ENCODE assay signal across 26 cellular contexts in genomic region chr10:87634311-87634710, GRCh38. TPM values are rescaled to one million over a fixed set of nuclear protein-coding genes. Genes with fewer than 3 reads are reported as not detected.
DNase-seq lines count a peak whose midpoint lies in the region; ATAC-seq, FAIRE-seq and TF ChIP-seq lines count a peak whose summit lies in the region.
"Had no signal": no experiment of that assay in that cellular context is flagged by ENCODE, and none has a peak within 500 bp of the region (broad histone marks: within the 10 kb centered on the region; RNA-seq: fewer than 3 reads in every experiment).

No MANE protein-coding gene starts in this region.

- no peak overlapping the region for H3K27ac ChIP-seq in esophagus muscularis mucosa (replicated peaks in 1 of 4)
- H3K27ac ChIP-seq: 22Rv1, BLaER1, RWPE1 had no signal

- H3K36me3 ChIP-seq in esophagus muscularis mucosa: no peaks in the 10 kb centered on the region
- H3K36me3 ChIP-seq: BLaER1 had no signal

- no peak for TF ChIP-seq EP300 in esophagus muscularis mucosa (IDR thresholded peaks at IDR 0.05)

- H3K27ac Mint-ChIP-seq in activated naive CD4-positive, alpha-beta T cell treated with anti-CD3 and anti-CD28 coated beads, Interleukin-2, amount 10 ng/mL, durations not matched to agents 7 days and 5 days: peak overlapping the region; percentile 19
- H3K27ac Mint-ChIP-seq: CD4-positive, alpha-beta memory T cell had no signal

- no peaks in the 10 kb centered on the region for H3K9me3 Mint-ChIP-seq in activated naive CD4-positive, alpha-beta T cell treated with anti-CD3 and anti-CD28 coated beads, Interleukin-2, amount 10 ng/mL, durations not matched to agents 7 days and 5 days

- intact Hi-C loops in esophagus muscularis mucosa (cut with DNase I): no loop called here

- DNase-seq in activated naive CD4-positive, alpha-beta T cell treated with anti-CD3 and anti-CD28 coated beads, Interleukin-2, amount 10 ng/mL, durations not matched to agents 7 days and 5 days: no peak
- DNase-seq in activated naive CD4-positive, alpha-beta T cell (lab: John Stamatoyannopoulos, UW): no peak
- DNase-seq in RCC 7860 (ENCODE audit: low spot score) (peak; percentile 22), esophagus muscularis mucosa (ENCODE audit: extremely low spot score) (peak; percentile 78), retinal pigment epithelial cell (ENCODE audit: low read depth) (peak; percentile 21), NCI-H345 (lab: John Stamatoyannopoulos, UW) (no peak), GM19239 (ENCODE audit: insufficient read length, low spot score) (no peak)
- DNase-seq: ACHN; Caco-2; CD4-positive, alpha-beta memory T cell; DMS 273 treated with DMSO at 0.1 percent for 48 hours; DMS79 treated with DMSO at 0.1 percent for 48 hours; NCI-H1092; NCI-H1436 treated with DMSO at 0.1 percent for 48 hours; NCI-H2029; NCI-H226; NCI-H524 treated with DMSO at 0.1 percent for 48 hours; SHP77 treated with DMSO at 0.1 percent for 48 hours; SK-N-SH had no signal

- peaks cover 7% of the 10 kb centered on the region for H3K4me1 Mint-ChIP-seq in activated naive CD4-positive, alpha-beta T cell treated with anti-CD3 and anti-CD28 coated beads, Interleukin-2, amount 10 ng/mL, durations not matched to agents 7 days and 5 days

- H3K9me3 ChIP-seq in esophagus muscularis mucosa: no peaks in the 10 kb centered on the region
- H3K9me3 ChIP-seq: BLaER1, Caco-2, SK-N-SH had no signal

- no peaks in the 10 kb centered on the region for H3K27me3 ChIP-seq in esophagus muscularis mucosa
- H3K27me3 ChIP-seq: BLaER1 had no signal

- H3K4me1 ChIP-seq in esophagus muscularis mucosa: no peaks in the 10 kb centered on the region
- H3K4me1 ChIP-seq: BLaER1 had no signal

- no peak overlapping the region for H3K4me3 Mint-ChIP-seq in activated naive CD4-positive, alpha-beta T cell treated with anti-CD3 and anti-CD28 coated beads, Interleukin-2, amount 10 ng/mL, durations not matched to agents 7 days and 5 days
- H3K4me3 Mint-ChIP-seq: CD4-positive, alpha-beta memory T cell had no signal

- H3K36me3 Mint-ChIP-seq in activated naive CD4-positive, alpha-beta T cell treated with anti-CD3 and anti-CD28 coated beads, Interleukin-2, amount 10 ng/mL, durations not matched to agents 7 days and 5 days: no peaks in the 10 kb centered on the region

- H3K4me3 ChIP-seq in esophagus muscularis mucosa: no peak overlapping the region
- no peak overlapping the region for H3K4me3 ChIP-seq in retinal pigment epithelial cell (ENCODE audit: low read length)
- H3K4me3 ChIP-seq: BLaER1, K562 had no signal

- no peak for ATAC-seq in HG03108 (IDR thresholded peaks at IDR 0.05; ENCODE audit: unreplicated experiment)
- ATAC-seq: K562 had no signal

- no peak for TF ChIP-seq CTCF in esophagus muscularis mucosa (IDR thresholded peaks at IDR 0.05)
- no peak for TF ChIP-seq CTCF in retinal pigment epithelial cell (conservative IDR thresholded peaks at IDR 0.05; ENCODE audit: low read depth, low read length)

- 94% methylated on average over 2 of the region's 2 CpGs for WGBS in esophagus muscularis mucosa

- FAIRE-seq in RCC 7860 (lab: Jason Lieb, UNC) (no peak), GM19239 (lab: Jason Lieb, UNC) (no peak)
- FAIRE-seq: G401.6, GM12892, K562 had no signal

- TF ChIP-seq POLR2A in esophagus muscularis mucosa (IDR thresholded peaks at IDR 0.05; ENCODE audit: low read depth): no peak

- CTCF ChIA-PET in activated naive CD4-positive, alpha-beta T cell treated with anti-CD3 and anti-CD28 coated beads, Interleukin-2, amount 10 ng/mL, durations not matched to agents 7 days and 5 days (lab: Charles Lee): no interaction called here

- no peaks in the 10 kb centered on the region for H3K27me3 Mint-ChIP-seq in activated naive CD4-positive, alpha-beta T cell treated with anti-CD3 and anti-CD28 coated beads, Interleukin-2, amount 10 ng/mL, durations not matched to agents 7 days and 5 days

RNA-seq across cellular contexts. Expression of gene PAPSS2, which starts 25.4 kb away (rescaled TPM):
- total RNA-seq in esophagus muscularis mucosa: 10 to 100 TPM in 3 of 4 donors, 1 to 10 TPM in 1; 9.6 to 16.7 (median 14.9) TPM

Comparison
In these comparisons a context has a peak if more than half of its experiments do, and no peak if none do; other contexts are left out.
1. DNase-seq: peak in RCC 7860 (single experiment), esophagus muscularis mucosa (single experiment) and retinal pigment epithelial cell (single experiment); none in activated naive CD4-positive, alpha-beta T cell treated with anti-CD3 and anti-CD28 coated beads, Interleukin-2, amount 10 ng/mL, durations not matched to agents 7 days and 5 days (single experiment), activated naive CD4-positive, alpha-beta T cell (0 of 4), NCI-H345 (single experiment) and GM19239 (single experiment).